Comparison of ENCODE assay signal across 18 cellular contexts in genomic region chr18:44671914-44672313, GRCh38. TPM values are rescaled to one million over a fixed set of nuclear protein-coding genes. Genes with fewer than 3 reads are reported as not detected.
A peak's percentile ranks its signal among the peaks of the same experiment; 100 is the strongest.
DNase-seq lines count a peak whose midpoint lies in the region; ATAC-seq, FAIRE-seq and TF ChIP-seq lines count a peak whose summit lies in the region.
"Had no signal": no experiment of that assay in that cellular context is flagged by ENCODE, and none has a peak within 500 bp of the region (broad histone marks: within the 10 kb centered on the region; RNA-seq: fewer than 3 reads in every experiment).

No MANE protein-coding gene starts in this region.

- FAIRE-seq in GM12878 (lab: Jason Lieb, UNC) (peak; percentile 18), pancreas (lab: Jason Lieb, UNC) (no peak)
- FAIRE-seq: A549, GM19239, H1 had no signal

- H3K9me3 ChIP-seq in PC-9 (ENCODE audit: insufficient read depth, low read depth): no peaks in the 10 kb centered on the region
- no peaks in the 10 kb centered on the region for H3K9me3 ChIP-seq in GM12878 (replicated peaks; ENCODE audit: control insufficient read depth, insufficient read depth, low read length)
- H3K9me3 ChIP-seq in smooth muscle cell (replicated peaks; ENCODE audit: low read depth): no peaks in the 10 kb centered on the region
- no peaks in the 10 kb centered on the region for H3K9me3 ChIP-seq in upper lobe of left lung
- no peaks in the 10 kb centered on the region for H3K9me3 ChIP-seq in pancreas
- H3K9me3 ChIP-seq: A549, BLaER1, HAP-1 had no signal

- H3K9ac ChIP-seq in GM12878 (ENCODE audit: control insufficient read depth, insufficient read depth, low read length) (no peak overlapping the region), smooth muscle cell (ENCODE audit: low read depth) (no peak overlapping the region)
- H3K9ac ChIP-seq: BLaER1 had no signal

- peak overlapping the region; percentile 18; the same call in 1 of the 2 replicates for H3K4me2 ChIP-seq in PC-9
- no peak overlapping the region for H3K4me2 ChIP-seq in GM12878 (ENCODE audit: control insufficient read depth, insufficient read depth)
- no peak overlapping the region for H3K4me2 ChIP-seq in smooth muscle cell
- H3K4me2 ChIP-seq: A549, BLaER1 had no signal

- no peaks in the 10 kb centered on the region for H3K9me2 ChIP-seq in PC-9 (ENCODE audit: insufficient read depth)

- 25% methylated on average over 2 of the region's 2 CpGs for WGBS in GM12878 (ENCODE audit: insufficient coverage, insufficient replicate concordance, low lambda C conversion rate, missing lambda C conversion rate)
- WGBS in smooth muscle cell (ENCODE audit: low lambda C conversion rate): 93% methylated on average over 2 of the region's 2 CpGs
- WGBS in upper lobe of left lung, 2 donors: 92% methylated on average over 2 of the region's 2 CpGs
- 83 to 91% methylated on average over 2 of the region's 2 CpGs for WGBS in pancreas, 2 donors

- DNase-seq in NOMO-1 treated with DMSO at 0.1 percent for 48 hours (lab: John Stamatoyannopoulos, UW; ENCODE audit: unreplicated experiment) (peak; percentile 2), NOMO-1 (lab: John Stamatoyannopoulos, UW; ENCODE audit: unreplicated experiment in 2 of 2) (no peak), PC-9 (no peak), GM12878 (ENCODE audit: low read depth, low spot score) (no peak), smooth muscle cell (lab: John Stamatoyannopoulos, UW; ENCODE audit: unreplicated experiment) (no peak), upper lobe of left lung (no peak), pancreas (no peak), LoVo (ENCODE audit: low spot score) (no peak)
- DNase-seq: Calu3; CD8-positive, alpha-beta T cell; DMS79 treated with DMSO at 0.1 percent for 48 hours; GF-D8 had no signal

- ATAC-seq in GM12878: no peak; the same call in 2 of the 3 replicates
- ATAC-seq in upper lobe of left lung (ENCODE audit: low FRiP score in 2 of 2): no peak
- no peak for ATAC-seq in pancreas
- ATAC-seq: A549; CD8-positive, alpha-beta T cell had no signal

- no peaks in the 10 kb centered on the region for H3K79me2 ChIP-seq in PC-9 (ENCODE audit: low read depth)
- H3K79me2 ChIP-seq in GM12878 (ENCODE audit: control insufficient read depth, insufficient read depth, low read length): no peaks in the 10 kb centered on the region
- no peaks in the 10 kb centered on the region for H3K79me2 ChIP-seq in smooth muscle cell (ENCODE audit: low read depth)

- no peak overlapping the region for H3K27ac ChIP-seq in PC-9
- H3K27ac ChIP-seq in GM12878 (ENCODE audit: control insufficient read depth, insufficient read depth): no peak overlapping the region
- H3K27ac ChIP-seq in smooth muscle cell (ENCODE audit: low read depth): peak overlapping the region; percentile 38
- no peak overlapping the region for H3K27ac ChIP-seq in upper lobe of left lung
- H3K27ac ChIP-seq in pancreas: no peak overlapping the region
- H3K27ac ChIP-seq: 22Rv1, A549, BLaER1 had no signal

- peaks cover 12% of the 10 kb centered on the region for H3K4me1 ChIP-seq in PC-9 (replicated peaks; ENCODE audit: insufficient read depth)
- H3K4me1 ChIP-seq in GM12878 (ENCODE audit: control insufficient read depth, insufficient read depth, low read length): no peaks in the 10 kb centered on the region
- no peaks in the 10 kb centered on the region for H3K4me1 ChIP-seq in smooth muscle cell (ENCODE audit: low read depth)
- H3K4me1 ChIP-seq in upper lobe of left lung: peaks cover 0 to 5% (median 0%) of the 10 kb centered on the region in 4 donors
- no peaks in the 10 kb centered on the region for H3K4me1 ChIP-seq in pancreas
- H3K4me1 ChIP-seq: A549, BLaER1, HAP-1 had no signal

- in situ Hi-C loops in GM12878 (cut with MboI): no loop called here

- CTCF ChIA-PET in PC-9 (lab: Charles Lee): no interaction called here
- CTCF ChIA-PET in GM12878 (lab: Yijun Ruan, JAX): interaction anchor here (0.6 to 1.6 kb wide), 5 partner anchors 228 to 1051 kb away, joined by 3 to 5 read pairs (median 4); no protein-coding TSS in a partner anchor

- H3K27me3 ChIP-seq in PC-9 (ENCODE audit: insufficient read depth, low read depth) (no peaks in the 10 kb centered on the region), GM12878 (replicated peaks in 1 of 2; ENCODE audit: control insufficient read depth in 2 of 2, insufficient read depth in 2 of 2, low read length in 1 of 2) (peaks cover 0 to 14% of the 10 kb centered on the region in 2 experiments; a peak in 3 of 4 replicates), smooth muscle cell (ENCODE audit: low read depth) (no peaks in the 10 kb centered on the region), upper lobe of left lung (no peaks in the 10 kb centered on the region), pancreas (no peaks in the 10 kb centered on the region)
- H3K27me3 ChIP-seq: BLaER1 had no signal

- no peak overlapping the region for H2AFZ ChIP-seq in PC-9
- H2AFZ ChIP-seq in GM12878 (ENCODE audit: control insufficient read depth, low read depth, low read length): no peak overlapping the region
- no peak overlapping the region for H2AFZ ChIP-seq in smooth muscle cell (ENCODE audit: low read depth)

- H3F3A ChIP-seq in PC-9 (ENCODE audit: insufficient read depth, low read depth) (no peaks in the 10 kb centered on the region), smooth muscle cell (ENCODE audit: low read depth) (no peaks in the 10 kb centered on the region)

- no TSS peak for BruUV-seq in PC-9 (replicated peaks; lab: Mats Ljungman, UMichigan)
- BruUV-seq in GM12878 (replicated peaks; lab: Mats Ljungman, UMichigan): no TSS peak

- TF ChIP-seq EP300 in GM12878 (IDR thresholded peaks at IDR 0.05; ENCODE audit: borderline replicate concordance in 1 of 2, control insufficient read depth in 1 of 2, low read depth in 2 of 2, low read length in 2 of 2): no peak
- TF ChIP-seq EP300 in upper lobe of left lung (IDR thresholded peaks at IDR 0.05): no peak

- no peak for TF ChIP-seq RAD21 in GM12878 (IDR thresholded peaks at IDR 0.05; ENCODE audit: insufficient read depth, low read depth, low read length)

- POLR2A ChIA-PET in PC-9 (lab: Charles Lee; ENCODE audit: unreplicated experiment) (interaction anchor here (1.1 kb wide), 1 partner anchor 107 kb away, joined by 8 read pairs; no protein-coding TSS in a partner anchor), GM12878 (lab: Charles Lee) (interaction anchor here (0.6 kb wide), 1 partner anchor 29 kb away, joined by 3 read pairs; no protein-coding TSS in a partner anchor)

- TF ChIP-seq POLR2A in GM12878 (IDR thresholded peaks at IDR 0.05; ENCODE audit: low read depth, low read length) (no peak), upper lobe of left lung (IDR thresholded peaks at IDR 0.05) (no peak)

- RAD21 ChIA-PET in GM12878 (lab: Charles Lee; ENCODE audit: unreplicated experiment): interaction anchor here (1.0 to 1.5 kb wide), 3 partner anchors 9 to 547 kb away, joined by 3 to 4 read pairs (median 4); partner anchors contain the start of gene SETBP1

- no peak overlapping the region for H3K4me3 ChIP-seq in PC-9
- H3K4me3 ChIP-seq in GM12878: no peak overlapping the region
- no peak overlapping the region for H3K4me3 ChIP-seq in smooth muscle cell
- no peak overlapping the region for H3K4me3 ChIP-seq in upper lobe of left lung
- no peak overlapping the region for H3K4me3 ChIP-seq in pancreas
- H3K4me3 ChIP-seq: A549, BLaER1, HAP-1 had no signal

- no peak for TF ChIP-seq CTCF in PC-9 (conservative IDR thresholded peaks at IDR 0.05)
- no peak for TF ChIP-seq CTCF in GM12878 (IDR thresholded peaks at IDR 0.05 in 2 of 3, conservative IDR thresholded peaks at IDR 0.05 in 1 of 3; ENCODE audit: control insufficient read depth in 2 of 3, extremely low read depth in 1 of 3, insufficient read depth in 1 of 3, low read depth in 3 of 3, low read length in 3 of 3)
- TF ChIP-seq CTCF in smooth muscle cell (IDR thresholded peaks at IDR 0.05; ENCODE audit: borderline replicate concordance, insufficient read depth, poor library complexity, severe bottlenecking): no peak
- no peak for TF ChIP-seq CTCF in upper lobe of left lung (IDR thresholded peaks at IDR 0.05)
- no peak for TF ChIP-seq CTCF in pancreas (IDR thresholded peaks at IDR 0.05)

- H4K20me1 ChIP-seq in PC-9 (ENCODE audit: insufficient read depth): no peaks in the 10 kb centered on the region
- no peaks in the 10 kb centered on the region for H4K20me1 ChIP-seq in GM12878 (ENCODE audit: control insufficient read depth, insufficient read depth)
- no peaks in the 10 kb centered on the region for H4K20me1 ChIP-seq in smooth muscle cell (ENCODE audit: low read depth)
- H4K20me1 ChIP-seq: BLaER1 had no signal

- no peaks in the 10 kb centered on the region for H3K36me3 ChIP-seq in PC-9 (ENCODE audit: low read depth)
- H3K36me3 ChIP-seq in GM12878 (ENCODE audit: control insufficient read depth in 2 of 2, insufficient read depth in 2 of 2, low read length in 1 of 2): no peaks in the 10 kb centered on the region
- H3K36me3 ChIP-seq in smooth muscle cell (ENCODE audit: low read depth): no peaks in the 10 kb centered on the region
- no peaks in the 10 kb centered on the region for H3K36me3 ChIP-seq in upper lobe of left lung
- no peaks in the 10 kb centered on the region for H3K36me3 ChIP-seq in pancreas
- H3K36me3 ChIP-seq: BLaER1, HAP-1 had no signal

- intact Hi-C loops in PC-9 (cut with micrococcal nuclease; ENCODE audit: unreplicated experiment) (loop anchor here (2.0 to 10.0 kb wide), 2 partner anchors 69 to 537 kb away; no protein-coding TSS in a partner anchor), GM12878 (cut with micrococcal nuclease; ENCODE audit: unreplicated experiment) (loop anchor here (10.0 kb wide), 1 partner anchor 353 kb away; no protein-coding TSS in a partner anchor), pancreas (cut with DNase I) (loop anchor here in 1 of 3 donors (10.0 kb wide), 1 partner anchor 553 kb away; no protein-coding TSS in a partner anchor)

- SMC1A ChIA-PET in GM12878 (lab: Charles Lee; ENCODE audit: uncharacterized antibody, unreplicated experiment): interaction anchor here (0.8 to 1.8 kb wide), 7 partner anchors 13 to 541 kb away, joined by 3 to 7 read pairs (median 4); no protein-coding TSS in a partner anchor

RNA-seq across cellular contexts. Expression of gene SETBP1, which starts 8.8 kb away (rescaled TPM):
- total RNA-seq in PC-9 (2021): 8.3 and 9.0 TPM in 2 replicates
- total RNA-seq in GM12878 (2013; cell fraction: nucleolus; rRNA removed): 124 and 128 TPM in 2 replicates
- 13.5 and 13.7 TPM in 2 replicates for total RNA-seq in GM12878 (2014; rRNA removed)
- total RNA-seq in GM12878 (2014; rRNA removed; fragmentation: Illumina TruSeq; extraction: Trizol): 11.9 and 12.5 TPM in 2 replicates
- total RNA-seq in GM12878 (2021): 23.7 and 29.7 TPM in 2 replicates
- polyA plus RNA-seq in GM12878 (2011; ENCODE audit: low read depth): 1.9 TPM
- 15.0 and 15.4 TPM in 2 replicates for polyA plus RNA-seq in GM12878 (2011; rRNA removed)
- polyA plus RNA-seq in GM12878 (2011; cell fraction: cytosol; rRNA removed): 8.8 and 10.3 TPM in 2 replicates
- 31.0 and 32.9 TPM in 2 replicates for polyA plus RNA-seq in GM12878 (2011; cell fraction: nucleus; rRNA removed)
- polyA plus RNA-seq in GM12878 (2012): 2.0 and 3.2 TPM in 2 replicates
- 9.7 and 10.3 TPM in 2 replicates for polyA plus RNA-seq in GM12878 (2014; fragmentation: Illumina TruSeq; extraction: Trizol)
- 1 to 10 TPM in 1 of 2 experiments, under 1 TPM in 1; 0.99 to 2.6 TPM for polyA plus RNA-seq in GM12878 (2014; fragmentation: Nextera tagmentation; extraction: Ambion mirVana)
- 6.9 and 7.0 TPM in 2 replicates for polyA plus RNA-seq in GM12878 (2014; rRNA removed)
- polyA plus RNA-seq in GM12878 (2016; fragmentation: Nextera tagmentation; extraction: Ambion mirVana): 1 to 10 TPM; 4.0 to 4.3 TPM
- 41.5 and 46.6 TPM in 2 replicates for polyA minus RNA-seq in GM12878 (2011; rRNA and poly(A)+ RNA removed)
- polyA minus RNA-seq in GM12878 (2011; cell fraction: cytosol; rRNA and poly(A)+ RNA removed): 9.6 and 12.1 TPM in 2 replicates
- polyA minus RNA-seq in GM12878 (2011; cell fraction: nucleus; rRNA and poly(A)+ RNA removed): 77.5 and 127 TPM in 2 replicates
- 17.7 and 19.2 TPM in 2 replicates for total RNA-seq in smooth muscle cell
- 4.7 and 6.1 TPM in 2 replicates for polyA plus RNA-seq in smooth muscle cell
- total RNA-seq in upper lobe of left lung: 10 to 100 TPM; 11.7 to 38.8 (median 16.6) TPM
- total RNA-seq in pancreas: 10 to 100 TPM; 16.6 to 24.0 (median 20.7) TPM
- polyA plus RNA-seq in pancreas: 1 to 10 TPM; 3.9 to 6.7 TPM
